In genomic region chr1:11735854-11736745, GRCh38 we compare ENCODE assay signal across 8 cellular contexts. TPM values are rescaled to one million over a fixed set of nuclear protein-coding genes. Genes with fewer than 3 reads are reported as not detected.
DNase-seq lines count a peak whose midpoint lies in the region; ATAC-seq, FAIRE-seq and TF ChIP-seq lines count a peak whose summit lies in the region.

Gene AGTRAP, plus strand, starts transcription at chr1:11736136. Its CDS starts 73 bp downstream, at chr1:11736209.

- no peaks in the 10 kb centered on the region for H3K36me3 ChIP-seq in SU-DHL-6 (ENCODE audit: low read length)
- H3K36me3 ChIP-seq in pancreas, result no peaks in the 10 kb centered on the region
- peaks cover 3% of the 10 kb centered on the region for H3K36me3 ChIP-seq in thymus (ENCODE audit: control insufficient read depth, insufficient read depth)

- peak within 1 kb of the TSS; percentile 98 for H3K27ac Mint-ChIP-seq in activated naive CD8-positive, alpha-beta T cell treated with anti-CD3 and anti-CD28 coated beads, Interleukin-2, amount 10 ng/mL, durations not matched to agents 7 days and 5 days

- peak within 1 kb of the TSS; percentile 64 for H3K9ac ChIP-seq in SU-DHL-6 (ENCODE audit: low read length)

- TF ChIP-seq CTCF in SU-DHL-6 (IDR thresholded peaks at IDR 0.05; ENCODE audit: insufficient read depth, low read length, poor library complexity, severe bottlenecking) (no peak), pancreas (IDR thresholded peaks at IDR 0.05) (no peak)

- no peaks in the 10 kb centered on the region for H4K20me1 ChIP-seq in SU-DHL-6 (ENCODE audit: low read depth, low read length)

- H3K4me1 ChIP-seq in pancreas, result peaks cover 5 to 12% (median 6%) of the 10 kb centered on the region in 3 donors
- peaks cover 28% of the 10 kb centered on the region for H3K4me1 ChIP-seq in thymus (ENCODE audit: control insufficient read depth, insufficient read depth, low read length)

- H3K27ac ChIP-seq in SU-DHL-6 (ENCODE audit: low read depth, low read length) (no peak within 1 kb of the TSS), pancreas (peak within 1 kb of the TSS; percentile 45 to 85 (median 69)), thymus (ENCODE audit: low read depth) (peak within 1 kb of the TSS; percentile 83)

- H2AFZ ChIP-seq in SU-DHL-6 (ENCODE audit: low read depth, low read length, severe bottlenecking), result peak within 1 kb of the TSS; percentile 94

- peaks cover 25% of the 10 kb centered on the region for H3K36me3 Mint-ChIP-seq in activated naive CD8-positive, alpha-beta T cell treated with anti-CD3 and anti-CD28 coated beads, Interleukin-2, amount 10 ng/mL, durations not matched to agents 7 days and 5 days

- intact Hi-C loops in Right ventricle myocardium inferior (cut with DNase I), result loop anchor here (2.0 kb wide), 2 partner anchors 55 to 67 kb away; partner anchors contain the start of gene MAD2L2
- intact Hi-C loops in pancreas (cut with DNase I), result no loop called here

- no peaks in the 10 kb centered on the region for H3K9me2 ChIP-seq in SU-DHL-6 (replicated peaks; ENCODE audit: insufficient read depth, low read length)

- no peaks in the 10 kb centered on the region for H3K27me3 Mint-ChIP-seq in activated naive CD8-positive, alpha-beta T cell treated with anti-CD3 and anti-CD28 coated beads, Interleukin-2, amount 10 ng/mL, durations not matched to agents 7 days and 5 days

- H3K4me3 ChIP-seq in SU-DHL-6 (ENCODE audit: insufficient read depth, low read length, poor library complexity, severe bottlenecking) (peak within 1 kb of the TSS; percentile 76), pancreas (peak within 1 kb of the TSS; percentile 55 to 84 (median 72)), thymus (ENCODE audit: low read length) (peak within 1 kb of the TSS; percentile 56)

- H3K9me3 ChIP-seq in SU-DHL-6 (ENCODE audit: insufficient read depth, low read length) (no peaks in the 10 kb centered on the region), pancreas (no peaks in the 10 kb centered on the region), thymus (ENCODE audit: control insufficient read depth) (peaks cover 1% of the 10 kb centered on the region)

- H3K27me3 ChIP-seq in SU-DHL-6 (ENCODE audit: low read length) (no peaks in the 10 kb centered on the region), pancreas (no peaks in the 10 kb centered on the region), thymus (ENCODE audit: control insufficient read depth, insufficient read depth) (no peaks in the 10 kb centered on the region)

- H3K4me3 Mint-ChIP-seq in activated naive CD8-positive, alpha-beta T cell treated with anti-CD3 and anti-CD28 coated beads, Interleukin-2, amount 10 ng/mL, durations not matched to agents 7 days and 5 days, result peak within 1 kb of the TSS; percentile 99

- peak within 1 kb of the TSS; percentile 85 for H3K4me2 ChIP-seq in SU-DHL-6 (ENCODE audit: low read depth, low read length, poor library complexity, severe bottlenecking)

- H3K9me3 Mint-ChIP-seq in activated naive CD8-positive, alpha-beta T cell treated with anti-CD3 and anti-CD28 coated beads, Interleukin-2, amount 10 ng/mL, durations not matched to agents 7 days and 5 days, result no peaks in the 10 kb centered on the region

- peak; percentile 71 for ATAC-seq in activated naive CD8-positive, alpha-beta T cell treated with anti-CD3 and anti-CD28 coated beads, Interleukin-2, amount 10 ng/mL, durations not matched to agents 7 days and 5 days (ENCODE audit: low read depth)
- ATAC-seq in Right ventricle myocardium inferior (peak; percentile 89), pancreas (peak; percentile 91 to 94 (median 93))

- FAIRE-seq in pancreas (lab: Jason Lieb, UNC), result no peak

- POLR2A ChIA-PET in activated naive CD8-positive, alpha-beta T cell treated with anti-CD3 and anti-CD28 coated beads, Interleukin-2, amount 10 ng/mL, durations not matched to agents 7 days and 5 days (lab: Charles Lee), result interaction anchor here (0.6 to 4.2 kb wide), 11 partner anchors 14 to 442 kb away, joined by 3 to 33 read pairs (median 5); partner anchors contain the start of gene FBXO6

- 1% methylated on average over 59 of the region's 59 CpGs for WGBS in pancreas, 2 donors
- WGBS in thymus, result 7% methylated on average over 59 of the region's 59 CpGs

- peak; percentile 74 for DNase-seq in DMS153 treated with DMSO at 0.1 percent for 48 hours (lab: John Stamatoyannopoulos, UW; ENCODE audit: unreplicated experiment)
- DNase-seq in GOT3 (lab: John Stamatoyannopoulos, UW), result peak; percentile 60
- DNase-seq in NCI-H1048 (lab: John Stamatoyannopoulos, UW), result peak; percentile 61
- DNase-seq in activated naive CD8-positive, alpha-beta T cell treated with anti-CD3 and anti-CD28 coated beads, Interleukin-2, amount 10 ng/mL, durations not matched to agents 7 days and 5 days, result peak; percentile 88
- DNase-seq in Right ventricle myocardium inferior (ENCODE audit: missing footprints), result peak; percentile 99
- peak; percentile 93 to 99 (median 96) for DNase-seq in pancreas

- no peaks in the 10 kb centered on the region for H3F3A ChIP-seq in SU-DHL-6 (ENCODE audit: insufficient read depth)

- H3K4me1 Mint-ChIP-seq in activated naive CD8-positive, alpha-beta T cell treated with anti-CD3 and anti-CD28 coated beads, Interleukin-2, amount 10 ng/mL, durations not matched to agents 7 days and 5 days, result peaks cover 64% of the 10 kb centered on the region

- H3K79me2 ChIP-seq in SU-DHL-6 (ENCODE audit: insufficient read depth, low read length), result no peaks in the 10 kb centered on the region

RNA-seq across cellular contexts. Expression of gene AGTRAP, which starts in this region (rescaled TPM):
- total RNA-seq in activated naive CD8-positive, alpha-beta T cell treated with anti-CD3 and anti-CD28 coated beads, Interleukin-2, amount 10 ng/mL, durations not matched to agents 7 days and 5 days, result 10 to 100 TPM; 53.8 to 56.4 TPM
- 18.3 TPM for total RNA-seq in Right ventricle myocardium inferior
- 10 to 100 TPM; 16.8 to 28.1 (median 22.0) TPM for total RNA-seq in pancreas
- polyA plus RNA-seq in pancreas, result 10 to 100 TPM; 28.5 to 38.5 TPM
- polyA plus RNA-seq in thymus, result 84.2 TPM
